ENCODE assay signal across 9 cellular contexts in the genomic region with DNA sequence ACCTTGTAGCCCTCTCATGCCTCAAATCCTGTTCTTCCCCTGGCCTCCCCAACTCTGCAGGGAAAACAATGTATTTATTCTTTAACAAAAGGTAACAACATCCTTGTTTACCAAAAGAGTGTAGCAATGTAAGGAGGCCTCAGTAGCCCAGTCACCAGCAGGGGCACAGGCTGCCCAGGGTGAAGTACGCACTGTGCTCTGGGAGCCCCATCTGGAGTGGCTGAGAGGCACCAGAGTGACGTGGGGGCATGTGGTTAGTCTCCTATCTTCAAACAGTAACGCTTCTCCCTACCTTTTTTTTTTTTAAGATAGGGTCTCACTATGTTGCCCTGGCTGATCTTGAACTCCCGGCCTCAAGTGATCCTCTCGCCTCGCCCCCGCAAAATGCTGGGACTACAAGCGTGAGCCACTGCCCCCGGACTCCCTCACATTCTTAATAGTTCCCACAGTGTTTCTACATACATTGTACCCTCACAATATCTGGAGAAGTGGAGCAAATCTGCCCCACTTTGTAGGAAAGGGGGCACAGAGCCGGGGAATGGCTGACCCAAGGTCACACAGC. TPM values are rescaled to one million over a fixed set of nuclear protein-coding genes. Genes with fewer than 3 reads are reported as not detected.
DNase-seq lines count a peak whose midpoint lies in the region; ATAC-seq and TF ChIP-seq lines count a peak whose summit lies in the region.
"Had no signal": no experiment of that assay in that cellular context is flagged by ENCODE, and none has a peak within 500 bp of the region (broad histone marks: within the 10 kb centered on the region; RNA-seq: fewer than 3 reads in every experiment).

No MANE protein-coding gene starts in this region.

- no peaks in the 10 kb centered on the region for H3K36me3 ChIP-seq in SU-DHL-6 (ENCODE audit: low read length)

- no peaks in the 10 kb centered on the region for H4K20me1 ChIP-seq in SU-DHL-6 (ENCODE audit: low read depth, low read length)

- no peak overlapping the region for H3K4me3 ChIP-seq in SU-DHL-6 (ENCODE audit: insufficient read depth, low read length, poor library complexity, severe bottlenecking)
- H3K4me3 ChIP-seq in fibroblast of pulmonary artery (replicated peaks; ENCODE audit: low read depth, low read length) = peak overlapping the region; percentile 83
- no peak overlapping the region for H3K4me3 ChIP-seq in skin epidermis

- TF ChIP-seq CTCF in SU-DHL-6 (IDR thresholded peaks at IDR 0.05; ENCODE audit: insufficient read depth, low read length, poor library complexity, severe bottlenecking) (no peak), fibroblast of pulmonary artery (IDR thresholded peaks at IDR 0.05; ENCODE audit: low read length, missing control alignments) (no peak)

- no peaks in the 10 kb centered on the region for H3K9me3 ChIP-seq in SU-DHL-6 (ENCODE audit: insufficient read depth, low read length)

- peak overlapping the region; percentile 81 for H3K4me2 ChIP-seq in SU-DHL-6 (ENCODE audit: low read depth, low read length, poor library complexity, severe bottlenecking)

- H3F3A ChIP-seq in SU-DHL-6 (ENCODE audit: insufficient read depth) = peaks cover 15% of the 10 kb centered on the region

- ATAC-seq in HG03025 (IDR thresholded peaks at IDR 0.05; ENCODE audit: low FRiP score, unreplicated experiment) = no peak

- no peak overlapping the region for H2AFZ ChIP-seq in SU-DHL-6 (ENCODE audit: low read depth, low read length, severe bottlenecking)

- no peaks in the 10 kb centered on the region for H3K27me3 ChIP-seq in SU-DHL-6 (ENCODE audit: low read length)

- H3K9me2 ChIP-seq in SU-DHL-6 (replicated peaks; ENCODE audit: insufficient read depth, low read length) = no peaks in the 10 kb centered on the region

- H3K9ac ChIP-seq in SU-DHL-6 (ENCODE audit: low read length) = no peak overlapping the region

- DNase-seq in Daoy (ENCODE audit: low read depth) = peak; percentile 7
- DNase-seq in fibroblast of pulmonary artery (ENCODE audit: low read depth) = no peak
- DNase-seq in NCI-H1105 (lab: John Stamatoyannopoulos, UW) = no peak
- DNase-seq in NCI-H1417 (lab: John Stamatoyannopoulos, UW) = no peak
- DNase-seq: erythroblast, MV-4-11 had no signal

- H3K79me2 ChIP-seq in SU-DHL-6 (ENCODE audit: insufficient read depth, low read length) = peaks cover 82% of the 10 kb centered on the region

- H3K27ac ChIP-seq in SU-DHL-6 (ENCODE audit: low read depth, low read length) (peak overlapping the region; percentile 4; the same call in 1 of the 2 replicates), skin epidermis (peak overlapping the region in 12 of 21 experiments; percentile 5 to 86 (median 52))

RNA-seq across cellular contexts. Expression of gene ECE1, which starts 51.3 kb away (rescaled TPM):
- 59.8 and 69.8 TPM in 2 replicates for total RNA-seq in Daoy (2014; rRNA removed; shearing (Covaris generic))
